In genomic region chr12:121132601-121133481, GRCh38 we compare ENCODE assay signal across 1 cellular context.
TF ChIP-seq lines count a peak whose summit lies in the region.

P2RX7 (plus strand) TSS chr12:121132876; CDS start chr12:121132971, 95 bp downstream.

TF ChIP-seq in H1, 55 proteins besides CTCF, POLR2A, EP300 and RAD21:
- TF ChIP-seq EZH2 (IDR thresholded peaks at IDR 0.05; ENCODE audit: low read depth, low read length, severe bottlenecking) (no peak), RFX5 (IDR thresholded peaks at IDR 0.05; ENCODE audit: borderline replicate concordance, low read depth, low read length) (no peak), YY1 (IDR thresholded peaks at IDR 0.05; ENCODE audit: low read depth, low read length) (no peak), BACH1 (IDR thresholded peaks at IDR 0.05; ENCODE audit: low read length) (no peak), BCL11A (IDR thresholded peaks at IDR 0.05; ENCODE audit: low read depth in 2 of 2, low read length in 2 of 2) (no peak), MAFK (IDR thresholded peaks at IDR 0.05; ENCODE audit: low read depth, low read length) (no peak), E2F6 (IDR thresholded peaks at IDR 0.05) (peak; percentile 17; the same call in 1 of the 2 replicates), SP1 (IDR thresholded peaks at IDR 0.05; ENCODE audit: low read depth, low read length) (no peak), PHF8 (conservative IDR thresholded peaks at IDR 0.05; ENCODE audit: low read depth, low read length) (no peak), NANOG (IDR thresholded peaks at IDR 0.05; ENCODE audit: insufficient read depth, low read depth, low read length, poor library complexity, severe bottlenecking) (no peak), CTBP2 (IDR thresholded peaks at IDR 0.05; ENCODE audit: borderline replicate concordance, insufficient read depth, insufficient read length, low read length) (no peak), SUZ12 (IDR thresholded peaks at IDR 0.05; ENCODE audit: low read length) (no peak), ZNF274 (IDR thresholded peaks at IDR 0.05; ENCODE audit: borderline replicate concordance, extremely low read depth, low read length) (no peak), CBX8 (IDR thresholded peaks at IDR 0.05; ENCODE audit: borderline replicate concordance, low read depth, low read length) (no peak), TAF7 (optimal IDR thresholded peaks at IDR 0.05; ENCODE audit: borderline replicate concordance, low read depth, low read length) (no peak), HDAC6 (IDR thresholded peaks at IDR 0.05; ENCODE audit: low read depth, low read length) (no peak), KDM1A (IDR thresholded peaks at IDR 0.05; ENCODE audit: borderline replicate concordance, low read length) (no peak), MAX (IDR thresholded peaks at IDR 0.05) (peak; percentile 62), ATF2 (IDR thresholded peaks at IDR 0.05; ENCODE audit: low read length) (no peak), TBP (IDR thresholded peaks at IDR 0.05; ENCODE audit: low read depth, low read length) (no peak), SIRT6 (IDR thresholded peaks at IDR 0.05; ENCODE audit: low read length) (no peak), TCF12 (IDR thresholded peaks at IDR 0.05; ENCODE audit: low read depth, low read length) (no peak), ASH2L (IDR thresholded peaks at IDR 0.05; ENCODE audit: low read length) (peak; percentile 51), SRF (IDR thresholded peaks at IDR 0.05; ENCODE audit: low read depth, low read length) (no peak), SP4 (IDR thresholded peaks at IDR 0.05; ENCODE audit: low read length) (no peak), TEAD4 (IDR thresholded peaks at IDR 0.05; ENCODE audit: low read depth, low read length) (no peak), ATF3 (IDR thresholded peaks at IDR 0.05; ENCODE audit: insufficient read depth, low read depth, low read length) (no peak), RXRA (IDR thresholded peaks at IDR 0.05; ENCODE audit: insufficient read depth, low read depth, low read length) (no peak), KDM4A (IDR thresholded peaks at IDR 0.05; ENCODE audit: low read depth, low read length, severe bottlenecking) (no peak), SIN3A (conservative IDR thresholded peaks at IDR 0.05 in 1 of 2, IDR thresholded peaks at IDR 0.05 in 1 of 2; ENCODE audit: low read depth in 1 of 2, low read length in 2 of 2) (no peak), SIX5 (IDR thresholded peaks at IDR 0.05; ENCODE audit: low read depth, low read length) (no peak), JUN (IDR thresholded peaks at IDR 0.05; ENCODE audit: low read depth, low read length) (no peak), HDAC2 (IDR thresholded peaks at IDR 0.05; ENCODE audit: borderline replicate concordance in 1 of 2, low read depth in 2 of 2, low read length in 2 of 2) (no peak), USF2 (IDR thresholded peaks at IDR 0.05; ENCODE audit: low read length) (no peak), CREB1 (IDR thresholded peaks at IDR 0.05) (no peak), NRF1 (IDR thresholded peaks at IDR 0.05; ENCODE audit: low read depth, low read length) (no peak), TAF1 (IDR thresholded peaks at IDR 0.05; ENCODE audit: low read depth, low read length) (peak; percentile 44; the same call in 1 of the 2 replicates), CBX5 (IDR thresholded peaks at IDR 0.05; ENCODE audit: low read depth, low read length) (no peak), POLR2AphosphoS5 (IDR thresholded peaks at IDR 0.05; ENCODE audit: low read depth, low read length) (no peak), GABPA (IDR thresholded peaks at IDR 0.05; ENCODE audit: borderline replicate concordance, insufficient read depth, low read length) (peak; percentile 48; the same call in 1 of the 2 replicates), POU5F1 (IDR thresholded peaks at IDR 0.05; ENCODE audit: low read depth, low read length) (no peak), SAP30 (IDR thresholded peaks at IDR 0.05; ENCODE audit: insufficient read depth, insufficient replicate concordance, low read length) (peak; percentile 75), RBBP5 (IDR thresholded peaks at IDR 0.05; ENCODE audit: borderline replicate concordance, low read depth, low read length) (no peak), JUND (IDR thresholded peaks at IDR 0.05; ENCODE audit: low read length) (peak; percentile 80; the same call in 1 of the 2 replicates), KDM5A (IDR thresholded peaks at IDR 0.05; ENCODE audit: low read length) (no peak), CEBPB (IDR thresholded peaks at IDR 0.05; ENCODE audit: low read depth, low read length) (no peak)
TF ChIP-seq in H1: peak in this region for 7.
